ENCODE assay signal across 16 cellular contexts in genomic region chr18:35618703-35619102, GRCh38. TPM values are rescaled to one million over a fixed set of nuclear protein-coding genes. Genes with fewer than 3 reads are reported as not detected.
DNase-seq lines count a peak whose midpoint lies in the region; ATAC-seq and TF ChIP-seq lines count a peak whose summit lies in the region.
"Had no signal": no experiment of that assay in that cellular context is flagged by ENCODE, and none has a peak within 500 bp of the region (broad histone marks: within the 10 kb centered on the region; RNA-seq: fewer than 3 reads in every experiment).

No MANE protein-coding gene starts in this region.

- DNase-seq in AG20443 (ENCODE audit: low spot score) (peak; percentile 22), OCI-M2 (lab: John Stamatoyannopoulos, UW; ENCODE audit: unreplicated experiment) (peak; percentile 12), midbrain (lab: John Stamatoyannopoulos, UW) (peak; percentile 16)
- DNase-seq in CD8-positive, alpha-beta T cell: no peak
- no peak for DNase-seq in activated T-cell treated with anti-CD3 and anti-CD28 coated beads, Interleukin-2, amount 50 U/mL, for 72 hours
- DNase-seq: activated CD4-positive, alpha-beta T cell treated with anti-CD3 and anti-CD28 coated beads for 36 hours; AML-193; NCI-H146; stimulated activated naive CD4-positive, alpha-beta T cell treated with Interleukin-2 at 50 U/mL for 16 hours; SW 1271 had no signal

- no peaks in the 10 kb centered on the region for H3K9me3 Mint-ChIP-seq in CD8-positive, alpha-beta T cell
- H3K9me3 Mint-ChIP-seq in activated T-cell treated with anti-CD3 and anti-CD28 coated beads, Interleukin-2, amount 50 U/mL, for 72 hours: no peaks in the 10 kb centered on the region

- H3K4me1 Mint-ChIP-seq in CD8-positive, alpha-beta T cell (ENCODE audit: low read depth): peaks cover 31% of the 10 kb centered on the region
- H3K4me1 Mint-ChIP-seq in activated T-cell treated with anti-CD3 and anti-CD28 coated beads, Interleukin-2, amount 50 U/mL, for 72 hours (ENCODE audit: low read depth): peaks cover 21% of the 10 kb centered on the region

- peaks cover 11% of the 10 kb centered on the region for H3K4me1 ChIP-seq in ectodermal cell (ENCODE audit: control insufficient read depth, insufficient read depth, low read length)
- H3K4me1 ChIP-seq in CD8-positive, alpha-beta T cell (ENCODE audit: insufficient read depth, low read length): peaks cover 27% of the 10 kb centered on the region

- POLR2A ChIA-PET in CD8-positive, alpha-beta T cell (lab: Charles Lee): no interaction called here

- H3K27ac Mint-ChIP-seq in CD8-positive, alpha-beta T cell: no peak overlapping the region
- H3K27ac Mint-ChIP-seq in activated T-cell treated with anti-CD3 and anti-CD28 coated beads, Interleukin-2, amount 50 U/mL, for 72 hours: no peak overlapping the region

- H3K27me3 ChIP-seq in ectodermal cell (ENCODE audit: control insufficient read depth, insufficient read depth, low read length, poor library complexity, severe bottlenecking): no peaks in the 10 kb centered on the region
- H3K27me3 ChIP-seq in CD8-positive, alpha-beta T cell (ENCODE audit: insufficient read depth, low read length): no peaks in the 10 kb centered on the region

- no peaks in the 10 kb centered on the region for H3K36me3 Mint-ChIP-seq in CD8-positive, alpha-beta T cell
- H3K36me3 Mint-ChIP-seq in activated T-cell treated with anti-CD3 and anti-CD28 coated beads, Interleukin-2, amount 50 U/mL, for 72 hours (ENCODE audit: insufficient read depth in 2 of 2): no peaks in the 10 kb centered on the region

- no peaks in the 10 kb centered on the region for H3K36me3 ChIP-seq in ectodermal cell (ENCODE audit: control insufficient read depth, insufficient read depth, low read length)
- H3K36me3 ChIP-seq in CD8-positive, alpha-beta T cell (ENCODE audit: insufficient read depth, low read length): no peaks in the 10 kb centered on the region

- no peak for TF ChIP-seq CTCF in CD8-positive, alpha-beta T cell (IDR thresholded peaks at IDR 0.05)

- CTCF ChIA-PET in CD8-positive, alpha-beta T cell (lab: Charles Lee): no interaction called here

- H3K4me3 Mint-ChIP-seq in CD8-positive, alpha-beta T cell: no peak overlapping the region
- H3K4me3 Mint-ChIP-seq in activated T-cell treated with anti-CD3 and anti-CD28 coated beads, Interleukin-2, amount 50 U/mL, for 72 hours: no peak overlapping the region
- H3K4me3 Mint-ChIP-seq: activated CD4-positive, alpha-beta T cell treated with anti-CD3 and anti-CD28 coated beads for 36 hours had no signal

- 28 to 30% methylated on average over 5 of the region's 5 CpGs for WGBS in ectodermal cell, 2 experiments

- no peaks in the 10 kb centered on the region for H3K27me3 Mint-ChIP-seq in CD8-positive, alpha-beta T cell (ENCODE audit: low read depth)
- H3K27me3 Mint-ChIP-seq in activated T-cell treated with anti-CD3 and anti-CD28 coated beads, Interleukin-2, amount 50 U/mL, for 72 hours (ENCODE audit: low read depth): no peaks in the 10 kb centered on the region
- H3K27me3 Mint-ChIP-seq: activated CD4-positive, alpha-beta T cell treated with anti-CD3 and anti-CD28 coated beads for 36 hours had no signal

- ATAC-seq in GM19023 (IDR thresholded peaks at IDR 0.05; ENCODE audit: unreplicated experiment) (no peak), GM18520 (IDR thresholded peaks at IDR 0.05; ENCODE audit: unreplicated experiment) (no peak)
- no peak for ATAC-seq in CD8-positive, alpha-beta T cell
- ATAC-seq in activated T-cell treated with anti-CD3 and anti-CD28 coated beads, Interleukin-2, amount 50 U/mL, for 72 hours (replicated peaks in 1 of 2): no peak
- ATAC-seq: activated CD4-positive, alpha-beta T cell treated with anti-CD3 and anti-CD28 coated beads for 36 hours; HCT116 had no signal

- no peaks in the 10 kb centered on the region for H3K9me3 ChIP-seq in ectodermal cell (ENCODE audit: control insufficient read depth, low read length)
- no peaks in the 10 kb centered on the region for H3K9me3 ChIP-seq in CD8-positive, alpha-beta T cell (ENCODE audit: low read length)

- intact Hi-C loops in CD8-positive, alpha-beta T cell (cut with DNase I, micrococcal nuclease): loop anchor here (5.0 to 10.0 kb wide), 4 partner anchors 36 to 644 kb away; partner anchors contain the start of genes GALNT1 (in 1 of the 2) and INO80C (in 1 of the 2)

- no peak overlapping the region for H3K4me3 ChIP-seq in ectodermal cell (ENCODE audit: insufficient read depth, low read depth, low read length)
- H3K4me3 ChIP-seq in CD8-positive, alpha-beta T cell (ENCODE audit: low read depth, low read length): no peak overlapping the region
- H3K4me3 ChIP-seq: coronary artery, skin epidermis had no signal

- H3K27ac ChIP-seq in ectodermal cell (ENCODE audit: insufficient read depth, low read depth, low read length, poor library complexity, severe bottlenecking): peak overlapping the region; percentile 26
- no peak overlapping the region for H3K27ac ChIP-seq in CD8-positive, alpha-beta T cell (ENCODE audit: low read depth, low read length)
- H3K27ac ChIP-seq: coronary artery had no signal

RNA-seq across cellular contexts. Expression of gene GALNT1, which starts 37.2 kb away (rescaled TPM):
- polyA plus RNA-seq in ectodermal cell (2013, experiment 1 of 4): 109 TPM
- polyA plus RNA-seq in ectodermal cell (2013, experiment 2 of 4): 112 TPM
- 73.1 TPM for polyA plus RNA-seq in ectodermal cell (2013, experiment 3 of 4)
- 80.3 TPM for polyA plus RNA-seq in ectodermal cell (2013, experiment 4 of 4)
- total RNA-seq in CD8-positive, alpha-beta T cell: 10 to 100 TPM; 25.9 to 28.2 TPM
- total RNA-seq in activated T-cell treated with anti-CD3 and anti-CD28 coated beads, Interleukin-2, amount 50 U/mL, for 72 hours: 10 to 100 TPM; 43.6 to 45.6 TPM

Comparison
In these comparisons a context has a peak if more than half of its experiments do, and no peak if none do; other contexts are left out.
1. DNase-seq: peak in AG20443 (single experiment), OCI-M2 (single experiment) and midbrain (single experiment); none in CD8-positive, alpha-beta T cell (0 of 7) and activated T-cell treated with anti-CD3 and anti-CD28 coated beads, Interleukin-2, amount 50 U/mL, for 72 hours (0 of 2).